8 cellular contexts compared by ENCODE assay signal in genomic region chr15:23648920-23649515, GRCh38. TPM values are rescaled to one million over a fixed set of nuclear protein-coding genes. Genes with fewer than 3 reads are reported as not detected.
DNase-seq lines count a peak whose midpoint lies in the region; ATAC-seq and TF ChIP-seq lines count a peak whose summit lies in the region.
"Had no signal": no experiment of that assay in that cellular context is flagged by ENCODE, and none has a peak within 500 bp of the region (broad histone marks: within the 10 kb centered on the region; RNA-seq: fewer than 3 reads in every experiment).

No MANE protein-coding gene starts in this region.

- peaks cover 0 to 6% of the 10 kb centered on the region in 2 donors for H3K27me3 Mint-ChIP-seq in effector memory CD8-positive, alpha-beta T cell

- H3K4me3 ChIP-seq in mucosa of descending colon, result no peak overlapping the region

- no peaks in the 10 kb centered on the region for H3K36me3 ChIP-seq in mucosa of descending colon (ENCODE audit: low read depth)

- H3K9me3 ChIP-seq in mucosa of descending colon, result no peaks in the 10 kb centered on the region

- peak; percentile 84 for TF ChIP-seq CTCF in LNCAP (IDR thresholded peaks at IDR 0.05)
- no peak for TF ChIP-seq CTCF in mucosa of descending colon (IDR thresholded peaks at IDR 0.05)

- ATAC-seq in mucosa of descending colon (no peak), HG02885 (IDR thresholded peaks at IDR 0.05; ENCODE audit: poor library complexity, unreplicated experiment) (no peak), GM19328 (IDR thresholded peaks at IDR 0.05; ENCODE audit: unreplicated experiment) (no peak)
- ATAC-seq in effector memory CD8-positive, alpha-beta T cell (replicated peaks), result no peak

- intact Hi-C loops in mucosa of descending colon (cut with DNase I, micrococcal nuclease), result loop anchor here (5.0 to 10.0 kb wide), 2 partner anchors 216 to 228 kb away; no protein-coding TSS in a partner anchor

- no peak overlapping the region for H3K4me3 Mint-ChIP-seq in effector memory CD8-positive, alpha-beta T cell

- no peaks in the 10 kb centered on the region for H3K9me3 Mint-ChIP-seq in effector memory CD8-positive, alpha-beta T cell

- no peaks in the 10 kb centered on the region for H3K4me1 Mint-ChIP-seq in effector memory CD8-positive, alpha-beta T cell (ENCODE audit: low read depth in 2 of 2)

- DNase-seq in GM03348 (ENCODE audit: low spot score), result peak; percentile 32
- DNase-seq in T47D (ENCODE audit: low read depth in 1 of 2, low spot score in 1 of 2), result peak; percentile 44 to 49
- DNase-seq in mucosa of descending colon, result peak in 2 of 3 donors; percentile 48 to 59
- no peak for DNase-seq in effector memory CD8-positive, alpha-beta T cell

- no peak overlapping the region for H3K27ac Mint-ChIP-seq in effector memory CD8-positive, alpha-beta T cell

- H3K36me3 Mint-ChIP-seq in effector memory CD8-positive, alpha-beta T cell (ENCODE audit: insufficient read depth), result no peaks in the 10 kb centered on the region

- no peaks in the 10 kb centered on the region for H3K4me1 ChIP-seq in mucosa of descending colon (ENCODE audit: low read depth)

- in situ Hi-C loops in T47D (cut with HindIII; ENCODE audit: low pct_unique_long_range_greater_than_20kb, low sequenced_read_pairs), result loop anchor here (25.0 kb wide), 1 partner anchor 213 kb away; no protein-coding TSS in a partner anchor

RNA-seq across cellular contexts. Expression of gene MAGEL2, which starts 1.4 kb away (rescaled TPM):
- under 1 TPM in 2 of 3 donors, not detected in 1; 0.10 to 0.54 TPM for total RNA-seq in mucosa of descending colon
- total RNA-seq: RPMI7951 had no signal

RNA-seq across cellular contexts. Expression of gene NDN, which starts 38.1 kb away (rescaled TPM):
- total RNA-seq in mucosa of descending colon, result 10 to 100 TPM; 13.4 to 49.8 (median 21.8) TPM

Comparison
In these comparisons a context has a peak if more than half of its experiments do, and no peak if none do; other contexts are left out.
1. DNase-seq: peak in GM03348 (single experiment), T47D (2 of 2) and mucosa of descending colon (2 of 3); none in effector memory CD8-positive, alpha-beta T cell (0 of 3).